ENCODE assay signal across 18 cellular contexts in the genomic region with DNA sequence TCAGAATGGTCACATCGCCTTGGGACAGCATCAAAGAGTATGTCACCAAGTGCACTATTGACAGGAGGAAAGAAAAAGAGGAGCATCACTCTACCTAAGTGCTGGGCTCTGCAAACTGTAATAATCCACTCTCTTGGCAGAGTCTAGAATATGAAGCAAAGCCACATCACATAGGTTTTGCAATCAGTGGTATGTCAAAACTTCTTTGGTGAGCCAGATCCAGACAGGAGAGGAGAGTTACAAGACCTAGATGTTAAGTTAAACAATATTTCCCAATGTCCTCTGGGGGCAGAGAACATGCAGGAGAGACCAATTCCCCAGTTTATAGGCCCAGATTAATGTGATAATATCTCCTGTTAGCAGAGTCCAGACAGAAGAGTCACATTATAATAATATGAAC.
A peak's percentile ranks its signal among the peaks of the same experiment; 100 is the strongest.
DNase-seq lines count a peak whose midpoint lies in the region; ATAC-seq and TF ChIP-seq lines count a peak whose summit lies in the region.
"Had no signal": no experiment of that assay in that cellular context is flagged by ENCODE, and none has a peak within 500 bp of the region (broad histone marks: within the 10 kb centered on the region; RNA-seq: fewer than 3 reads in every experiment).

No MANE protein-coding gene starts in this region.

- no peaks in the 10 kb centered on the region for H3K9me3 ChIP-seq in GM23248 (ENCODE audit: low read depth)
- H3K9me3 ChIP-seq: BE2C had no signal

- H3K4me3 ChIP-seq in AG10803 (ENCODE audit: low read length) (no peak overlapping the region), GM23248 (no peak overlapping the region), fibroblast of pulmonary artery (replicated peaks; ENCODE audit: low read depth, low read length) (no peak overlapping the region)

- H3K4me2 ChIP-seq in GM23248 (ENCODE audit: unreplicated experiment): no peak overlapping the region

- H3K36me3 ChIP-seq in GM23248 (ENCODE audit: low read depth): no peaks in the 10 kb centered on the region
- H3K36me3 ChIP-seq: BE2C had no signal

- no peaks in the 10 kb centered on the region for H3K79me2 ChIP-seq in GM23248 (ENCODE audit: insufficient read depth)

- H2AFZ ChIP-seq in GM23248: no peak overlapping the region

- peaks cover 14% of the 10 kb centered on the region for H3F3A ChIP-seq in GM23248 (ENCODE audit: insufficient read depth)

- in situ Hi-C loops in GM23248 (cut with MboI): no loop called here

- H3K27ac ChIP-seq in GM23248: no peak overlapping the region

- no peaks in the 10 kb centered on the region for H4K20me1 ChIP-seq in GM23248 (ENCODE audit: insufficient read depth)

- H3K9me2 ChIP-seq in GM23248 (ENCODE audit: insufficient read depth): no peaks in the 10 kb centered on the region

- DNase-seq in AG10803 (ENCODE audit: low read depth) (peak; percentile 77), GM23248 (peak; percentile 46), amniotic epithelial cell (ENCODE audit: low read depth) (peak; percentile 19), fibroblast of pulmonary artery (ENCODE audit: low read depth) (peak; percentile 49), NCI-H526 treated with DMSO at 0.1 percent for 48 hours (lab: John Stamatoyannopoulos, UW) (no peak), NCI-H446 (lab: John Stamatoyannopoulos, UW) (no peak)
- no peak for DNase-seq in activated CD4-positive, alpha-beta T cell treated with anti-CD3 and anti-CD28 coated beads, Interleukin-2, amount 50 U/mL, for 48 hours
- DNase-seq: 8988T; BE2C; C1 segment of cervical spinal cord; CD4-positive, CD25-positive, alpha-beta regulatory T cell; CD8-positive, alpha-beta memory T cell; COR-L47; DMS 273 treated with DMSO at 0.1 percent for 48 hours; DMS53; GOT3; H7 had no signal

- ATAC-seq in GM19395 (IDR thresholded peaks at IDR 0.05; ENCODE audit: unreplicated experiment): no peak

- no peak overlapping the region for H3K9ac ChIP-seq in GM23248

- 90% methylated on average over 1 of the region's 1 CpG; no CpG with 5 or more reads in 1 of the 2 experiments for WGBS in GM23248 (ENCODE audit: low coverage in 1 of 2, low lambda C conversion rate in 2 of 2, missing lambda C conversion rate in 2 of 2), 2 experiments

- TF ChIP-seq CTCF in AG10803 (conservative IDR thresholded peaks at IDR 0.05; ENCODE audit: low read length) (no peak), fibroblast of pulmonary artery (IDR thresholded peaks at IDR 0.05; ENCODE audit: low read length, missing control alignments) (no peak)

- no peaks in the 10 kb centered on the region for H3K27me3 ChIP-seq in GM23248 (replicated peaks; ENCODE audit: insufficient read depth)
- H3K27me3 ChIP-seq: BE2C had no signal

- H3K4me1 ChIP-seq in GM23248 (ENCODE audit: insufficient read depth): no peaks in the 10 kb centered on the region; the same call in 1 of the 2 replicates
- H3K4me1 ChIP-seq: BE2C had no signal

Comparison
In these comparisons a context has a peak if more than half of its experiments do, and no peak if none do; other contexts are left out.
1. DNase-seq: peak in AG10803 (single experiment), GM23248 (single experiment), amniotic epithelial cell (single experiment) and fibroblast of pulmonary artery (single experiment); none in NCI-H526 treated with DMSO at 0.1 percent for 48 hours (single experiment), NCI-H446 (0 of 2) and activated CD4-positive, alpha-beta T cell treated with anti-CD3 and anti-CD28 coated beads, Interleukin-2, amount 50 U/mL, for 48 hours (0 of 2).